In the genomic region with DNA sequence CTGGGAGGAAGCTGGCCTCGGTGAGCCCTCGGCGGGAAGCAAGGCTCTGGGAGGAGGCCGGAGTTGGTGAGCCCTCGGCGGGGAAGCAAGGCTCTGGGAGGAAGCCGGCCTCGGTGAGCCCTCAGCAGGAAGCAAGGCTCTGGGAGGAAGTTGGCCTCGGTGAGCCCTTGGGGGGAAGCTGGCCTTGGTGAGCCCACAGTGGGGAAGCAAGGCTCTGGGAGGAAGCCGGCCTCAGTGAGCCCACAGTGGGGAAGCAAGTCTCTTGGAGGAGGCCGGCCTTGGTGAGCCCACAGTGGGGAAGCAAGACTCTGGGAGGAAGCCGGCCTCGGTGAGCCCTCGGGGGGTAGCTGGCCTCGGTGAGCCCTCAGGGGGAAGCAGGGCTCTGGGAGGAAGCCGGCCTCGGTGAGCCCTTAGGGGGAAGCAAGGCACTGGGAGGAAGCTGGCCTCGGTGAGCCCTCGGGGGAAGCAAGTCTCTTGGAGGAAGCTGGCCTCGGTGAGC, we compare ENCODE assay signal across 1 cellular context.
TF ChIP-seq lines count a peak whose summit lies in the region.

No MANE protein-coding gene starts in this region.

TF ChIP-seq in HepG2, 621 proteins besides CTCF, POLR2A, EP300 and RAD21:
- TF ChIP-seq ZNF350 (CRISPR knock-in tag; IDR thresholded peaks at IDR 0.05; ENCODE audit: borderline replicate concordance, low read depth): no peak
- no peak for TF ChIP-seq SPEN (CRISPR knock-in tag; IDR thresholded peaks at IDR 0.05; ENCODE audit: low read depth)
- TF ChIP-seq ATF7-NPFF (CRISPR knock-in tag; IDR thresholded peaks at IDR 0.05; ENCODE audit: low read depth): no peak
- TF ChIP-seq ZNF33A (CRISPR knock-in tag; IDR thresholded peaks at IDR 0.05; ENCODE audit: borderline replicate concordance): no peak
- no peak for TF ChIP-seq NR2F2 (IDR thresholded peaks at IDR 0.05; ENCODE audit: borderline replicate concordance, low read depth)
- TF ChIP-seq, protein P1, sequence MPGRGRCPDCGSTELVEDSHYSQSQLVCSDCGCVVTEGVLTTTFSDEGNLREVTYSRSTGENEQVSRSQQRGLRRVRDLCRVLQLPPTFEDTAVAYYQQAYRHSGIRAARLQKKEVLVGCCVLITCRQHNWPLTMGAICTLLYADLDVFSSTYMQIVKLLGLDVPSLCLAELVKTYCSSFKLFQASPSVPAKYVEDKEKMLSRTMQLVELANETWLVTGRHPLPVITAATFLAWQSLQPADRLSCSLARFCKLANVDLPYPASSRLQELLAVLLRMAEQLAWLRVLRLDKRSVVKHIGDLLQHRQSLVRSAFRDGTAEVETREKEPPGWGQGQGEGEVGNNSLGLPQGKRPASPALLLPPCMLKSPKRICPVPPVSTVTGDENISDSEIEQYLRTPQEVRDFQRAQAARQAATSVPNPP (CRISPR knock-in tag; IDR thresholded peaks at IDR 0.05): no peak
- TF ChIP-seq ATRX (CRISPR knock-in tag; IDR thresholded peaks at IDR 0.05; ENCODE audit: borderline replicate concordance): no peak
- TF ChIP-seq ARHGAP35 (CRISPR knock-in tag; IDR thresholded peaks at IDR 0.05; ENCODE audit: borderline replicate concordance): no peak
- TF ChIP-seq CBFB (CRISPR knock-in tag; IDR thresholded peaks at IDR 0.05): no peak
- TF ChIP-seq, protein P2, sequence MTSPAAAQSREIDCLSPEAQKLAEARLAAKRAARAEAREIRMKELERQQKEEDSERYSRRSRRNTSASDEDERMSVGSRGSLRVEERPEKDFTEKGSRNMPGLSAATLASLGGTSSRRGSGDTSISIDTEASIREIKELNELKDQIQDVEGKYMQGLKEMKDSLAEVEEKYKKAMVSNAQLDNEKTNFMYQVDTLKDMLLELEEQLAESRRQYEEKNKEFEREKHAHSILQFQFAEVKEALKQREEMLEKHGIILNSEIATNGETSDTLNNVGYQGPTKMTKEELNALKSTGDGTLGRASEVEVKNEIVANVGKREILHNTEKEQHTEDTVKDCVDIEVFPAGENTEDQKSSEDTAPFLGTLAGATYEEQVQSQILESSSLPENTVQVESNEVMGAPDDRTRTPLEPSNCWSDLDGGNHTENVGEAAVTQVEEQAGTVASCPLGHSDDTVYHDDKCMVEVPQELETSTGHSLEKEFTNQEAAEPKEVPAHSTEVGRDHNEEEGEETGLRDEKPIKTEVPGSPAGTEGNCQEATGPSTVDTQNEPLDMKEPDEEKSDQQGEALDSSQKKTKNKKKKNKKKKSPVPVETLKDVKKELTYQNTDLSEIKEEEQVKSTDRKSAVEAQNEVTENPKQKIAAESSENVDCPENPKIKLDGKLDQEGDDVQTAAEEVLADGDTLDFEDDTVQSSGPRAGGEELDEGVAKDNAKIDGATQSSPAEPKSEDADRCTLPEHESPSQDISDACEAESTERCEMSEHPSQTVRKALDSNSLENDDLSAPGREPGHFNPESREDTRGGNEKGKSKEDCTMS (CRISPR knock-in tag; conservative IDR thresholded peaks at IDR 0.05): no peak
- TF ChIP-seq CCDC6 (CRISPR knock-in tag; IDR thresholded peaks at IDR 0.05): no peak
- TF ChIP-seq GATAD1 (CRISPR knock-in tag; IDR thresholded peaks at IDR 0.05): no peak
- TF ChIP-seq TSC22D2 (CRISPR knock-in tag; IDR thresholded peaks at IDR 0.05; ENCODE audit: borderline replicate concordance): no peak
- TF ChIP-seq, protein P3, sequence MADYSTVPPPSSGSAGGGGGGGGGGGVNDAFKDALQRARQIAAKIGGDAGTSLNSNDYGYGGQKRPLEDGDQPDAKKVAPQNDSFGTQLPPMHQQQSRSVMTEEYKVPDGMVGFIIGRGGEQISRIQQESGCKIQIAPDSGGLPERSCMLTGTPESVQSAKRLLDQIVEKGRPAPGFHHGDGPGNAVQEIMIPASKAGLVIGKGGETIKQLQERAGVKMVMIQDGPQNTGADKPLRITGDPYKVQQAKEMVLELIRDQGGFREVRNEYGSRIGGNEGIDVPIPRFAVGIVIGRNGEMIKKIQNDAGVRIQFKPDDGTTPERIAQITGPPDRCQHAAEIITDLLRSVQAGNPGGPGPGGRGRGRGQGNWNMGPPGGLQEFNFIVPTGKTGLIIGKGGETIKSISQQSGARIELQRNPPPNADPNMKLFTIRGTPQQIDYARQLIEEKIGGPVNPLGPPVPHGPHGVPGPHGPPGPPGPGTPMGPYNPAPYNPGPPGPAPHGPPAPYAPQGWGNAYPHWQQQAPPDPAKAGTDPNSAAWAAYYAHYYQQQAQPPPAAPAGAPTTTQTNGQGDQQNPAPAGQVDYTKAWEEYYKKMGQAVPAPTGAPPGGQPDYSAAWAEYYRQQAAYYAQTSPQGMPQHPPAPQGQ (CRISPR knock-in tag; IDR thresholded peaks at IDR 0.05; ENCODE audit: borderline replicate concordance): no peak
